14 cellular contexts compared by ENCODE assay signal in genomic region chr6:74735304-74735703, GRCh38.
DNase-seq lines count a peak whose midpoint lies in the region; ATAC-seq, FAIRE-seq and TF ChIP-seq lines count a peak whose summit lies in the region.
"Had no signal": no experiment of that assay in that cellular context is flagged by ENCODE, and none has a peak within 500 bp of the region (broad histone marks: within the 10 kb centered on the region; RNA-seq: fewer than 3 reads in every experiment).

No MANE protein-coding gene starts in this region.

- H3K9me3 ChIP-seq in A549, result no peaks in the 10 kb centered on the region; the same call in 1 of the 3 replicates
- H3K9me3 ChIP-seq: BE2C had no signal

- POLR2A ChIA-PET in A549 (lab: Yijun Ruan, JAX), result no interaction called here

- no peak for FAIRE-seq in A549 (lab: Jason Lieb, UNC)

- CTCF ChIA-PET in A549 (lab: Yijun Ruan, JAX), result no interaction called here

- TF ChIP-seq CTCF in A549 (IDR thresholded peaks at IDR 0.05) (no peak), HFFc6 (IDR thresholded peaks at IDR 0.05) (no peak), cardiac fibroblast (IDR thresholded peaks at IDR 0.05; ENCODE audit: low read depth, low read length) (no peak)

- H3K4me2 ChIP-seq in A549, result no peak overlapping the region

- H3K4me1 ChIP-seq in A549, result no peaks in the 10 kb centered on the region
- H3K4me1 ChIP-seq: BE2C had no signal

- H3K4me3 ChIP-seq in A549 (no peak overlapping the region), cardiac fibroblast (replicated peaks in 1 of 2; ENCODE audit: low read depth in 2 of 2, low read length in 2 of 2) (no peak overlapping the region)

- WGBS in A549 (ENCODE audit: missing lambda C conversion rate), result 17% methylated on average over 2 of the region's 2 CpGs

- DNase-seq in A549 (ENCODE audit: low read depth in 1 of 2, low spot score in 1 of 2) (no peak), HFFc6 (peak; percentile 65), cardiac fibroblast (ENCODE audit: low read depth in 2 of 2) (peak; percentile 90 to 98), kidney tubule cell (ENCODE audit: low spot score) (peak; percentile 6), activated T-cell treated with anti-CD3 and anti-CD28 coated beads for 4 hours (no peak), NCI-H446 treated with DMSO at 0.1 percent for 48 hours (lab: John Stamatoyannopoulos, UW) (no peak)
- no peak for DNase-seq in stimulated activated CD4-positive, alpha-beta T cell treated with anti-CD3 and anti-CD28 coated beads, Interleukin-4, amount 100 ng/mL, for 1 hour
- no peak for DNase-seq in activated naive CD4-positive, alpha-beta T cell treated with anti-CD3 and anti-CD28 coated beads, Interleukin-2, amount 50 U/mL, for 72 hours (ENCODE audit: low spot score in 2 of 2)
- DNase-seq: BE2C; NCI-H2107; nucleus accumbens; stimulated activated CD4-positive, alpha-beta T cell treated with anti-CD3 and anti-CD28 coated beads, Interleukin-2, amount 100 ng/mL, for 24 hours; T-helper 9 cell had no signal

- H3K27ac ChIP-seq in A549, result no peak overlapping the region

- no peak for TF ChIP-seq POLR2A in A549 (IDR thresholded peaks at IDR 0.05; ENCODE audit: low read length)

- peaks cover 27% of the 10 kb centered on the region; the same call in 1 of the 2 replicates for H3K4me1 Mint-ChIP-seq in HFFc6 (ENCODE audit: low read depth)

- no peaks in the 10 kb centered on the region for H3K36me3 Mint-ChIP-seq in HFFc6 (ENCODE audit: low read depth)
- H3K36me3 Mint-ChIP-seq in activated naive CD4-positive, alpha-beta T cell treated with anti-CD3 and anti-CD28 coated beads, Interleukin-2, amount 50 U/mL, for 72 hours, result no peaks in the 10 kb centered on the region

- no peak overlapping the region for H3K27ac Mint-ChIP-seq in HFFc6
- no peak overlapping the region for H3K27ac Mint-ChIP-seq in activated naive CD4-positive, alpha-beta T cell treated with anti-CD3 and anti-CD28 coated beads, Interleukin-2, amount 50 U/mL, for 72 hours
- H3K27ac Mint-ChIP-seq: stimulated activated naive CD8-positive, alpha-beta T cell treated with anti-CD3 and anti-CD28 coated beads, Interleukin-15, Interleukin-2, amounts not matched to agents 100 ng/mL and 50 ng/mL, for 24 hours had no signal

- TF ChIP-seq RAD21 in A549 (conservative IDR thresholded peaks at IDR 0.05 in 1 of 2, IDR thresholded peaks at IDR 0.05 in 1 of 2), result no peak

- H3K9me3 Mint-ChIP-seq in HFFc6, result peaks cover 3% of the 10 kb centered on the region; the same call in 1 of the 2 replicates
- peaks cover 0 to 4% of the 10 kb centered on the region in 2 donors for H3K9me3 Mint-ChIP-seq in activated naive CD4-positive, alpha-beta T cell treated with anti-CD3 and anti-CD28 coated beads, Interleukin-2, amount 50 U/mL, for 72 hours

- H3K4me3 Mint-ChIP-seq in HFFc6, result no peak overlapping the region
- H3K4me3 Mint-ChIP-seq: stimulated activated naive CD8-positive, alpha-beta T cell treated with anti-CD3 and anti-CD28 coated beads, Interleukin-15, Interleukin-2, amounts not matched to agents 100 ng/mL and 50 ng/mL, for 24 hours had no signal

- ATAC-seq in A549, result no peak
- no peak for ATAC-seq in activated naive CD4-positive, alpha-beta T cell treated with anti-CD3 and anti-CD28 coated beads, Interleukin-2, amount 50 U/mL, for 72 hours

- TF ChIP-seq EP300 in A549 (IDR thresholded peaks at IDR 0.05), result no peak

- peaks cover 2% of the 10 kb centered on the region; the same call in 1 of the 2 replicates for H3K27me3 Mint-ChIP-seq in HFFc6 (ENCODE audit: insufficient read depth)
- H3K27me3 Mint-ChIP-seq: stimulated activated naive CD8-positive, alpha-beta T cell treated with anti-CD3 and anti-CD28 coated beads, Interleukin-15, Interleukin-2, amounts not matched to agents 100 ng/mL and 50 ng/mL, for 24 hours had no signal

TF ChIP-seq in A549, 52 proteins besides CTCF, POLR2A, EP300 and RAD21:
- TF ChIP-seq FOSL2 (IDR thresholded peaks at IDR 0.05) (no peak), FOSL2 (CRISPR knock-in tag; IDR thresholded peaks at IDR 0.05) (peak; percentile 49), HMGXB4 (CRISPR knock-in tag; IDR thresholded peaks at IDR 0.05; ENCODE audit: borderline replicate concordance) (no peak)

Comparison
In these comparisons a context has a peak if more than half of its experiments do, and no peak if none do; other contexts are left out.
1. DNase-seq: peak in HFFc6 (single experiment), cardiac fibroblast (2 of 2) and kidney tubule cell (single experiment); none in A549 (0 of 2), stimulated activated CD4-positive, alpha-beta T cell treated with anti-CD3 and anti-CD28 coated beads, Interleukin-4, amount 100 ng/mL, for 1 hour (single experiment), activated T-cell treated with anti-CD3 and anti-CD28 coated beads for 4 hours (single experiment), activated naive CD4-positive, alpha-beta T cell treated with anti-CD3 and anti-CD28 coated beads, Interleukin-2, amount 50 U/mL, for 72 hours (0 of 2) and NCI-H446 treated with DMSO at 0.1 percent for 48 hours (single experiment).